In genomic region chr2:29920631-29921559, GRCh38 we compare ENCODE assay signal across 9 cellular contexts. TPM values are rescaled to one million over a fixed set of nuclear protein-coding genes. Genes with fewer than 3 reads are reported as not detected.
DNase-seq lines count a peak whose midpoint lies in the region; ATAC-seq, FAIRE-seq and TF ChIP-seq lines count a peak whose summit lies in the region.
"Had no signal": no experiment of that assay in that cellular context is flagged by ENCODE, and none has a peak within 500 bp of the region (broad histone marks: within the 10 kb centered on the region; RNA-seq: fewer than 3 reads in every experiment).

No MANE protein-coding gene starts in this region.

- DNase-seq in astrocyte of the cerebellum (ENCODE audit: low read depth) (no peak), kidney (peak; percentile 72), NCI-H446 treated with DMSO at 0.1 percent for 48 hours (lab: John Stamatoyannopoulos, UW) (no peak), NCI-H774 (lab: John Stamatoyannopoulos, UW) (no peak)
- DNase-seq in stimulated activated naive CD8-positive, alpha-beta T cell treated with anti-CD3 and anti-CD28 coated beads, Interleukin-15, Interleukin-2, amounts not matched to agents 100 U/mL and 50 U/mL, for 24 hours = peak; percentile 15

- H3K9me3 ChIP-seq in BLaER1 treated with 17β-estradiol and CSF1 and Interleukin-3, amounts not matched to agents 10 nM and 100 nM (replicated peaks in 1 of 11) = peaks cover 0 to 10% (median 0%) of the 10 kb centered on the region in 11 experiments; a peak in 4 of 22 replicates
- H3K9me3 ChIP-seq in kidney (ENCODE audit: control insufficient read depth in 1 of 2, low read length in 2 of 2) = no peaks in the 10 kb centered on the region

- peak; percentile 13 for ATAC-seq in HG02759 (IDR thresholded peaks at IDR 0.05; ENCODE audit: unreplicated experiment)
- ATAC-seq in stimulated activated naive CD8-positive, alpha-beta T cell treated with anti-CD3 and anti-CD28 coated beads, Interleukin-15, Interleukin-2, amounts not matched to agents 100 U/mL and 50 U/mL, for 24 hours = peak; percentile 6
- ATAC-seq in GM18907 (IDR thresholded peaks at IDR 0.05; ENCODE audit: unreplicated experiment) = no peak

- H3K4me2 ChIP-seq in BLaER1 treated with 17β-estradiol and CSF1 and Interleukin-3, amounts not matched to agents 10 nM and 100 nM = peak overlapping the region; percentile 94 to 100 (median 98)

- TF ChIP-seq CTCF in astrocyte of the cerebellum (IDR thresholded peaks at IDR 0.05; ENCODE audit: low read depth, low read length, missing control alignments) (no peak), kidney (IDR thresholded peaks at IDR 0.05; ENCODE audit: borderline replicate concordance, extremely low read depth, insufficient read depth) (no peak)

- peaks cover 20 to 32% (median 27%) of the 10 kb centered on the region in 11 experiments for H3K27me3 ChIP-seq in BLaER1 treated with 17β-estradiol and CSF1 and Interleukin-3, amounts not matched to agents 10 nM and 100 nM

- H3K36me3 ChIP-seq in BLaER1 treated with 17β-estradiol and CSF1 and Interleukin-3, amounts not matched to agents 10 nM and 100 nM = no peaks in the 10 kb centered on the region
- H3K36me3 ChIP-seq in kidney (ENCODE audit: control insufficient read depth in 1 of 2, insufficient read depth in 2 of 2, low read length in 2 of 2) = no peaks in the 10 kb centered on the region

- intact Hi-C loops in kidney (cut with DNase I) = no loop called here

- no peak for FAIRE-seq in kidney (lab: Jason Lieb, UNC)
- FAIRE-seq: endometrium had no signal

- peaks cover 33 to 50% (median 45%) of the 10 kb centered on the region in 10 experiments for H3K4me1 ChIP-seq in BLaER1 treated with 17β-estradiol and CSF1 and Interleukin-3, amounts not matched to agents 10 nM and 100 nM
- H3K4me1 ChIP-seq in kidney (ENCODE audit: control insufficient read depth in 1 of 2, insufficient read depth in 1 of 2, low read depth in 1 of 2, low read length in 2 of 2) = peaks cover 0 to 16% of the 10 kb centered on the region in 2 donors

- peak overlapping the region in 4 of 11 experiments; percentile 32 to 60 (median 45); a peak in 4 of 22 replicates for H3K9ac ChIP-seq in BLaER1 treated with 17β-estradiol and CSF1 and Interleukin-3, amounts not matched to agents 10 nM and 100 nM
- H3K9ac ChIP-seq in kidney (ENCODE audit: low read length in 2 of 2) = no peak overlapping the region

- H4K20me1 ChIP-seq in BLaER1 treated with 17β-estradiol and CSF1 and Interleukin-3, amounts not matched to agents 10 nM and 100 nM = peaks cover 0 to 20% (median 11%) of the 10 kb centered on the region in 11 experiments; a peak in 12 of 22 replicates

- H3K27ac ChIP-seq in BLaER1 treated with 17β-estradiol and CSF1 and Interleukin-3, amounts not matched to agents 10 nM and 100 nM = no peak overlapping the region
- H3K27ac ChIP-seq in kidney (ENCODE audit: low read depth in 2 of 2, low read length in 2 of 2) = no peak overlapping the region

- H3K4me3 ChIP-seq in BLaER1 treated with 17β-estradiol and CSF1 and Interleukin-3, amounts not matched to agents 10 nM and 100 nM = peak overlapping the region; percentile 48 to 70 (median 58)
- H3K4me3 ChIP-seq in astrocyte of the cerebellum (ENCODE audit: low read depth, low read length) (peak overlapping the region; percentile 30), kidney (ENCODE audit: low read length in 2 of 2) (peak overlapping the region in 1 of 2 donors; percentile 3)

- in situ Hi-C loops in astrocyte of the cerebellum (cut with HindIII; ENCODE audit: low sequenced_read_pairs) = no loop called here

RNA-seq across cellular contexts. Expression of gene ALK, which starts 0.5 kb away (rescaled TPM):
- 0.13 TPM for total RNA-seq in kidney
- not detected for polyA plus RNA-seq in kidney (ENCODE audit: insufficient read depth, low read depth, low replicate concordance)

Comparison
In these comparisons a context has a peak if more than half of its experiments do, and no peak if none do; other contexts are left out.
1. DNase-seq: peak in kidney (single experiment) and stimulated activated naive CD8-positive, alpha-beta T cell treated with anti-CD3 and anti-CD28 coated beads, Interleukin-15, Interleukin-2, amounts not matched to agents 100 U/mL and 50 U/mL, for 24 hours (single experiment); none in astrocyte of the cerebellum (single experiment), NCI-H446 treated with DMSO at 0.1 percent for 48 hours (single experiment) and NCI-H774 (single experiment).